ENCODE assay signal across 29 cellular contexts in genomic region chr4:128775477-128775876, GRCh38.
"Had no signal": no experiment of that assay in that cellular context is flagged by ENCODE, and none has a peak within 500 bp of the region (broad histone marks: within the 10 kb centered on the region; RNA-seq: fewer than 3 reads in every experiment).

No MANE protein-coding gene starts in this region.

- H3K4me3 Mint-ChIP-seq: effector memory CD8-positive, alpha-beta T cell; immature natural killer cell; natural killer cell treated with Interleukin-12 subunit alpha and Interleukin-12 subunit beta and Interleukin-15 and Interleukin-18, amount 100 ng/mL, for 72 hours; neural crest cell; stimulated activated effector memory CD8-positive, alpha-beta T cell treated with anti-CD3 and anti-CD28 coated beads, Interleukin-12 subunit alpha, Interleukin-12 subunit beta, amount 100 ng/mL, for 72 hours had no signal

- H3K4me3 ChIP-seq: esophagus squamous epithelium, heart right ventricle, ovary, psoas muscle, sigmoid colon, stomach, tibial artery, upper lobe of left lung, uterus had no signal

- H3K27me3 ChIP-seq: esophagus squamous epithelium, heart right ventricle, ovary, sigmoid colon, stomach, tibial artery, upper lobe of left lung, uterus had no signal

- H3K27ac Mint-ChIP-seq: effector memory CD8-positive, alpha-beta T cell; immature natural killer cell; natural killer cell treated with Interleukin-12 subunit alpha and Interleukin-12 subunit beta and Interleukin-15 and Interleukin-18, amount 100 ng/mL, for 72 hours; stimulated activated effector memory CD8-positive, alpha-beta T cell treated with anti-CD3 and anti-CD28 coated beads, Interleukin-12 subunit alpha, Interleukin-12 subunit beta, amount 100 ng/mL, for 72 hours had no signal

- H3K9me3 Mint-ChIP-seq: effector memory CD8-positive, alpha-beta T cell; immature natural killer cell; natural killer cell treated with Interleukin-12 subunit alpha and Interleukin-12 subunit beta and Interleukin-15 and Interleukin-18, amount 100 ng/mL, for 72 hours; stimulated activated effector memory CD8-positive, alpha-beta T cell treated with anti-CD3 and anti-CD28 coated beads, Interleukin-12 subunit alpha, Interleukin-12 subunit beta, amount 100 ng/mL, for 72 hours had no signal

- H3K36me3 ChIP-seq: esophagus squamous epithelium, heart right ventricle, ovary, sigmoid colon, stomach, tibial artery, upper lobe of left lung, uterus had no signal

- ATAC-seq: effector memory CD8-positive, alpha-beta T cell; heart right ventricle; left colon; left ventricle myocardium superior; natural killer cell treated with Interleukin-12 subunit alpha and Interleukin-12 subunit beta and Interleukin-15 and Interleukin-18, amount 100 ng/mL, for 72 hours; psoas muscle; right cardiac atrium; stimulated activated effector memory CD8-positive, alpha-beta T cell treated with anti-CD3 and anti-CD28 coated beads, Interleukin-12 subunit alpha, Interleukin-12 subunit beta, amount 100 ng/mL, for 72 hours had no signal

- H3K9me3 ChIP-seq: esophagus squamous epithelium, heart right ventricle, ovary, psoas muscle, stomach, tibial artery, upper lobe of left lung, uterus had no signal

- H3K4me1 Mint-ChIP-seq: immature natural killer cell, neural crest cell had no signal

- H3K27ac ChIP-seq: esophagus squamous epithelium, heart right ventricle, ovary, psoas muscle, sigmoid colon, stomach, tibial artery, upper lobe of left lung, uterus had no signal

- DNase-seq: cerebellar nuclear complex; cortex of kidney; effector memory CD8-positive, alpha-beta T cell; erythroblast; esophagus squamous epithelium; foreskin melanocyte; glutamatergic neuron; heart right ventricle; hypothalamus; immature natural killer cell; islet precursor cell; kidney glomerular epithelial cell; left colon; left ventricle myocardium superior; ovary; posterior cingulate gyrus; psoas muscle; right cardiac atrium; sigmoid colon; stimulated activated CD4-positive, alpha-beta T cell treated with anti-CD3 and anti-CD28 coated beads, Interleukin-2, amount 100 ng/mL, for 24 hours; stimulated activated CD4-positive, alpha-beta T cell treated with anti-CD3 and anti-CD28 coated beads, Interleukin-4, amount 100 ng/mL, for 24 hours; stimulated activated naive CD4-positive, alpha-beta T cell treated with Interleukin-2 at 50 U/mL for 16 hours; stomach; tibial artery; uterus had no signal

- H3K36me3 Mint-ChIP-seq: immature natural killer cell; natural killer cell treated with Interleukin-12 subunit alpha and Interleukin-12 subunit beta and Interleukin-15 and Interleukin-18, amount 100 ng/mL, for 72 hours; stimulated activated effector memory CD8-positive, alpha-beta T cell treated with anti-CD3 and anti-CD28 coated beads, Interleukin-12 subunit alpha, Interleukin-12 subunit beta, amount 100 ng/mL, for 72 hours had no signal

- H3K4me1 ChIP-seq: psoas muscle, uterus had no signal
